Comparison of ENCODE assay signal across 8 cellular contexts in the genomic region with DNA sequence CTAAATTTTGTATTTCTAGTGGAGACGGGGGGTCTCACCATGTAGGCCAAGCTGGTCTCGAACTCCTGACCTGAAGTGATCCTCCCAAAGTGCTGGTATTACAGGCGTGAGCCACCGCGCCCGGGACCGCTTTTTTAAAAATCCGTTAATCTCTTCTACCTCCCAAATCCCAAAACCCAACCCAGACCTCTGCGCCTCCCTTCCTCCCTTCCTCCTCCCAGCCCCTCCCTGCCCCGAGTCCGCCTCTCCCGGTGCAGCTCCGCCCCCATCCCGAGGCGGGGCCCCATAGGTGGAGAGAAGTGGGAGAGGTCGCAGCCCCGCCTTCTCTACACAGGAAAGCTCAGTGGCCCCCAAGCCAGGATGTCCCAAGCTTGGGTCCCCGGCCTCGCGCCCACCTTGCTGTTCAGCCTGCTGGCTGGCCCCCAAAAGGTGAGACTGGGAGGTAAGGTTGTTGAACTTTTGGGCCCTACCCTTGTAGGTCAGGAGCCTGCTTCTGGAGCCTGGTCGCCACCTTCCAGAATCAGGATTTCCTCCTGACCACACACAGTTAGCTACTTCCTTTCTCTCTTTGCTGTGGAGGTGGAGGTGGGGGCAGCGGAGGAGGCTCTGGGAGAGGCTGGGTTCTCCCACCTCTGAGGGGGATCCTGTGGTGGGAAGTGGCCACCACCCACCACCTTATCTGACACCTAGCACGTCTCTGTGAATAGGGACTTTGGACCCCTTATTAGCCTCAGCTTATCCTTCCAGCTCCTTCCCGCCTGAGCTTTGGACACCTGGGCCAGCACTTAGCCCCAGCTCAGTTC. TPM values are rescaled to one million over a fixed set of nuclear protein-coding genes. Genes with fewer than 3 reads are reported as not detected.
A peak's percentile ranks its signal among the peaks of the same experiment; 100 is the strongest.
DNase-seq lines count a peak whose midpoint lies in the region; ATAC-seq and TF ChIP-seq lines count a peak whose summit lies in the region.

TSS of gene TMEM92 (plus strand) at position 325 of the 803 bp plus-strand sequence. CDS start at position 361, 36 bp downstream.

- H3K4me1 ChIP-seq in SJCRH30 (peaks cover 2% of the 10 kb centered on the region; the same call in 1 of the 2 replicates), right atrium auricular region (peaks cover 0 to 21% of the 10 kb centered on the region in 2 donors), smooth muscle cell (ENCODE audit: low read depth) (peaks cover 29% of the 10 kb centered on the region), thyroid gland (peaks cover 0 to 11% of the 10 kb centered on the region in 2 donors)

- H2AFZ ChIP-seq in smooth muscle cell (ENCODE audit: low read depth) = no peak within 1 kb of the TSS

- H4K20me1 ChIP-seq in smooth muscle cell (ENCODE audit: low read depth) = no peaks in the 10 kb centered on the region

- H3K79me2 ChIP-seq in smooth muscle cell (ENCODE audit: low read depth) = peaks cover 35% of the 10 kb centered on the region

- H3K27me3 ChIP-seq in SJCRH30 (peaks cover 9% of the 10 kb centered on the region; the same call in 1 of the 2 replicates), right atrium auricular region (no peaks in the 10 kb centered on the region), smooth muscle cell (ENCODE audit: low read depth) (no peaks in the 10 kb centered on the region), thyroid gland (peaks cover 6% of the 10 kb centered on the region)

- intact Hi-C loops in thyroid gland (cut with DNase I) = no loop called here

- H3K4me2 ChIP-seq in smooth muscle cell = peak within 1 kb of the TSS; percentile 87

- H3K9me3 ChIP-seq in SJCRH30 (replicated peaks) (no peaks in the 10 kb centered on the region), right atrium auricular region (no peaks in the 10 kb centered on the region), smooth muscle cell (replicated peaks; ENCODE audit: low read depth) (no peaks in the 10 kb centered on the region), thyroid gland (no peaks in the 10 kb centered on the region)

- no peak for ATAC-seq in GM21619 (IDR thresholded peaks at IDR 0.05; ENCODE audit: unreplicated experiment)

- TF ChIP-seq POLR2A in thyroid gland (IDR thresholded peaks at IDR 0.05) = no peak

- no peak for TF ChIP-seq CTCF in right atrium auricular region (IDR thresholded peaks at IDR 0.05)
- no peak for TF ChIP-seq CTCF in smooth muscle cell (IDR thresholded peaks at IDR 0.05; ENCODE audit: borderline replicate concordance, insufficient read depth, poor library complexity, severe bottlenecking)
- TF ChIP-seq CTCF in thyroid gland (IDR thresholded peaks at IDR 0.05) = no peak

- WGBS in smooth muscle cell (ENCODE audit: low lambda C conversion rate) = 22% methylated on average over 17 of the region's 24 CpGs
- 32 to 33% methylated on average over 22 to 23 of the region's 24 CpGs for WGBS in thyroid gland, 2 donors

- H3K9ac ChIP-seq in smooth muscle cell (ENCODE audit: low read depth) = peak within 1 kb of the TSS; percentile 47

- H3K4me3 ChIP-seq in SJCRH30 (no peak within 1 kb of the TSS), right atrium auricular region (peak within 1 kb of the TSS; percentile 29 to 59), smooth muscle cell (peak within 1 kb of the TSS; percentile 55), thyroid gland (replicated peaks in 1 of 3) (peak within 1 kb of the TSS in 1 of 3 donors; percentile 36)

- no peak within 1 kb of the TSS for H3K27ac ChIP-seq in SJCRH30
- no peak within 1 kb of the TSS for H3K27ac ChIP-seq in right atrium auricular region
- no peak within 1 kb of the TSS for H3K27ac ChIP-seq in smooth muscle cell (ENCODE audit: low read depth)
- no peak within 1 kb of the TSS for H3K27ac ChIP-seq in thyroid gland

- H3K36me3 ChIP-seq in SJCRH30 = no peaks in the 10 kb centered on the region
- H3K36me3 ChIP-seq in right atrium auricular region = no peaks in the 10 kb centered on the region
- H3K36me3 ChIP-seq in smooth muscle cell (ENCODE audit: low read depth) = no peaks in the 10 kb centered on the region
- no peaks in the 10 kb centered on the region for H3K36me3 ChIP-seq in thyroid gland

- peaks cover 22% of the 10 kb centered on the region for H3F3A ChIP-seq in smooth muscle cell (ENCODE audit: low read depth)

- DNase-seq in SKM-1 treated with dmso at 0.1 percent for 144 hours (lab: John Stamatoyannopoulos, UW; ENCODE audit: unreplicated experiment) = peak; percentile 53
- DNase-seq in SKM-1 (lab: John Stamatoyannopoulos, UW; ENCODE audit: unreplicated experiment) = no peak
- DNase-seq in SJCRH30 = peak; percentile 23 to 25
- DNase-seq in right atrium auricular region (ENCODE audit: low spot score) = no peak
- no peak for DNase-seq in smooth muscle cell (lab: John Stamatoyannopoulos, UW; ENCODE audit: unreplicated experiment)
- no peak for DNase-seq in thyroid gland
- no peak for DNase-seq in dedifferentiated amniotic fluid mesenchymal stem cell (ENCODE audit: extremely low spot score)

RNA-seq across cellular contexts. Expression of gene TMEM92, which starts in this region (rescaled TPM):
- total RNA-seq in SJCRH30 (2014; rRNA removed; shearing (Covaris generic)) = not detected in 2 replicates
- total RNA-seq in right atrium auricular region = not detected
- total RNA-seq in smooth muscle cell = 1.9 and 7.4 TPM in 2 replicates
- 4.8 and 14.4 TPM in 2 replicates for polyA plus RNA-seq in smooth muscle cell
- total RNA-seq in thyroid gland = not detected

Comparison
In these comparisons a context has a peak if more than half of its experiments do, and no peak if none do; other contexts are left out.
1. Peak in DNase-seq in SJCRH30; RNA of the gene not detected or under 1 TPM.